In the genomic region with DNA sequence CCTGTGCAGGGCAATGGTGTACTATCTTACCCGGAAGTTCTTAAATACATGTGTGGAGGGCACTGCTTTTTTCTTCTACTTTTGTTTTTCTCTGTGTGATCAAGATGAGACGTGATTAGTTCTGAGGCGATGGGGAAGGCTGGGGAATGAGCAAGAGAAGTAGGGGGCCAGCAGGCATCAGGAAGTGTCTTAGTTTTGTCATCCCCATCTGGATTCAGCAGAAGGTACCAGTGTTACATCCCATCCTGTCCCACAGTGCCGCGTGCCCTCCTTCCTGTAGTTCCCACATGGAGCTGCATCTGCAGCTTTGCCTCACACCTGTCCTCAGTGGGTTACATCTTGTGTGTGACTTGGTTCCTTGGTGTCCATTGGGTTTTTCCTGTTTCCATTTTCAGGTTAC, we compare ENCODE assay signal across 34 cellular contexts.
"Had no signal": no experiment of that assay in that cellular context is flagged by ENCODE, and none has a peak within 500 bp of the region (broad histone marks: within the 10 kb centered on the region; RNA-seq: fewer than 3 reads in every experiment).

No MANE protein-coding gene starts in this region.

- H3K9me3 ChIP-seq: MG63 had no signal

- DNase-seq: Kasumi-1, MG63, MM.1S, MV-4-11, NCI-H1048, NCI-H1092, NCI-H1092 treated with DMSO at 0.1 percent for 48 hours, NCI-H1105, NCI-H1105 treated with DMSO at 0.1 percent for 48 hours, NCI-H1417 treated with DMSO at 0.1 percent for 48 hours, NCI-H1436, NCI-H1436 treated with DMSO at 0.1 percent for 48 hours, NCI-H146, NCI-H1694, NCI-H1694 treated with DMSO at 0.1 percent for 48 hours, NCI-H187, NCI-H187 treated with DMSO at 0.1 percent for 48 hours, NCI-H1930, NCI-H2029, NCI-H2029 treated with DMSO at 0.1 percent for 48 hours, NCI-H2081, NCI-H2081 treated with DMSO at 0.1 percent for 48 hours, NCI-H2107, NCI-H2171, NCI-H2171 treated with DMSO at 0.1 percent for 48 hours, NCI-H2227 treated with DMSO at 0.1 percent for 48 hours, NCI-H226, NCI-H345, NCI-H446, NCI-H446 treated with DMSO at 0.1 percent for 48 hours, NCI-H510A, NCI-H510A treated with DMSO at 0.1 percent for 48 hours, NCI-H524 had no signal

- H3K27me3 ChIP-seq: MG63 had no signal

- H3K4me3 ChIP-seq: MG63 had no signal

- H3K4me2 ChIP-seq: KMS-11 had no signal

- H3K9ac ChIP-seq: KMS-11 had no signal

- H3K36me3 ChIP-seq: MG63 had no signal

- H3K27ac ChIP-seq: KMS-11 had no signal
